Comparison of ENCODE assay signal across 15 cellular contexts in genomic region chr1:79708646-79709237, GRCh38.
"Had no signal": no experiment of that assay in that cellular context is flagged by ENCODE, and none has a peak within 500 bp of the region (broad histone marks: within the 10 kb centered on the region; RNA-seq: fewer than 3 reads in every experiment).

No MANE protein-coding gene starts in this region.

- H3K4me1 Mint-ChIP-seq: activated naive CD8-positive, alpha-beta T cell treated with anti-CD3 and anti-CD28 coated beads for 36 hours had no signal

- H3K4me3 ChIP-seq: dorsolateral prefrontal cortex, left ventricle myocardium inferior, pancreas had no signal

- H3K27ac Mint-ChIP-seq: activated CD4-positive, alpha-beta memory T cell treated with anti-CD3 and anti-CD28 coated beads for 36 hours; activated naive CD8-positive, alpha-beta T cell treated with anti-CD3 and anti-CD28 coated beads for 36 hours; activated T-cell treated with anti-CD3 and anti-CD28 coated beads, Interleukin-2, amount 50 U/mL, for 72 hours had no signal

- H3K9me3 ChIP-seq: left ventricle myocardium inferior, pancreas had no signal

- ATAC-seq: activated T-cell treated with anti-CD3 and anti-CD28 coated beads, Interleukin-2, amount 50 U/mL, for 72 hours; esophagus mucosa; pancreas had no signal

- H3K27me3 Mint-ChIP-seq: activated CD4-positive, alpha-beta memory T cell treated with anti-CD3 and anti-CD28 coated beads for 36 hours; activated naive CD8-positive, alpha-beta T cell treated with anti-CD3 and anti-CD28 coated beads for 36 hours had no signal

- H3K27me3 ChIP-seq: dorsolateral prefrontal cortex, pancreas had no signal

- H3K36me3 ChIP-seq: left ventricle myocardium inferior, pancreas had no signal

- H3K4me3 Mint-ChIP-seq: activated CD4-positive, alpha-beta memory T cell treated with anti-CD3 and anti-CD28 coated beads for 36 hours; activated naive CD8-positive, alpha-beta T cell treated with anti-CD3 and anti-CD28 coated beads for 36 hours; activated T-cell treated with anti-CD3 and anti-CD28 coated beads, Interleukin-2, amount 50 U/mL, for 72 hours had no signal

- H3K9me3 Mint-ChIP-seq: activated CD4-positive, alpha-beta memory T cell treated with anti-CD3 and anti-CD28 coated beads for 36 hours had no signal

- H3K27ac ChIP-seq: dorsolateral prefrontal cortex, left ventricle myocardium inferior, pancreas had no signal

- H3K4me1 ChIP-seq: left ventricle myocardium inferior, pancreas had no signal

- DNase-seq: activated CD4-positive, alpha-beta memory T cell treated with anti-CD3 and anti-CD28 coated beads for 36 hours; activated CD4-positive, alpha-beta T cell treated with anti-CD3 and anti-CD28 coated beads for 1 hour; activated gamma-delta T cell treated with Interleukin-2 at 50 U/mL for 16 hours; activated naive CD8-positive, alpha-beta T cell treated with anti-CD3 and anti-CD28 coated beads for 36 hours; activated T-cell treated with anti-CD3 and anti-CD28 coated beads, Interleukin-2, amount 50 U/mL, for 72 hours; dorsolateral prefrontal cortex; kidney; left ventricle myocardium inferior; mesendoderm; pancreas; stimulated activated CD4-positive, alpha-beta T cell treated with anti-CD3 and anti-CD28 coated beads, Interleukin-12 subunit alpha, Interleukin-12 subunit beta, amount 100 ng/mL, for 4 hours; stimulated activated naive CD4-positive, alpha-beta T cell treated with Interleukin-2 at 50 U/mL for 16 hours; T-helper 2 cell; trophoblast cell had no signal
